10 cellular contexts compared by ENCODE assay signal in genomic region chr6:27604986-27605385, GRCh38.
DNase-seq lines count a peak whose midpoint lies in the region; ATAC-seq, FAIRE-seq and TF ChIP-seq lines count a peak whose summit lies in the region.
"Had no signal": no experiment of that assay in that cellular context is flagged by ENCODE, and none has a peak within 500 bp of the region (broad histone marks: within the 10 kb centered on the region; RNA-seq: fewer than 3 reads in every experiment).

No MANE protein-coding gene starts in this region.

- H3K27ac ChIP-seq in keratinocyte (ENCODE audit: control insufficient read depth, insufficient read depth, low read length) (peak overlapping the region; percentile 23), dorsolateral prefrontal cortex (no peak overlapping the region)

- POLR2A ChIA-PET in BJ (lab: Charles Lee), result no interaction called here

- intact Hi-C loops in dorsolateral prefrontal cortex (cut with DNase I), result no loop called here

- no peaks in the 10 kb centered on the region for H3K9me1 ChIP-seq in keratinocyte (ENCODE audit: control insufficient read depth, extremely low read depth, insufficient read depth, low read length)

- dilution Hi-C loops in keratinocyte (cut with MboI; ENCODE audit: extremely low pct_ligation_motif_present, low sequenced_read_pairs), result no loop called here

- H3K4me3 ChIP-seq in BJ (ENCODE audit: low read depth, low read length) (peak overlapping the region; percentile 35), keratinocyte (ENCODE audit: control insufficient read depth in 2 of 3, extremely low read depth in 1 of 3, insufficient read depth in 2 of 3, low read depth in 1 of 3, low read length in 3 of 3) (peak overlapping the region; percentile 47 to 96 (median 91)), dorsolateral prefrontal cortex (peak overlapping the region in 19 of 59 donors; percentile 3 to 48 (median 14))

- no peak overlapping the region for H3K27ac Mint-ChIP-seq in activated naive CD8-positive, alpha-beta T cell

- no peaks in the 10 kb centered on the region for H3K27me3 ChIP-seq in BJ (ENCODE audit: control insufficient read depth, insufficient read depth, low read length)
- no peaks in the 10 kb centered on the region for H3K27me3 ChIP-seq in keratinocyte (ENCODE audit: control insufficient read depth, extremely low read depth, insufficient read depth, low read length)
- H3K27me3 ChIP-seq in dorsolateral prefrontal cortex, result peaks cover 0 to 90% (median 64%) of the 10 kb centered on the region in 45 donors

- H3K9me3 Mint-ChIP-seq in activated naive CD8-positive, alpha-beta T cell (ENCODE audit: low read depth), result no peaks in the 10 kb centered on the region

- H3K9me3 ChIP-seq in keratinocyte (ENCODE audit: control insufficient read depth, low read depth, low read length), result no peaks in the 10 kb centered on the region

- H3K9ac ChIP-seq in keratinocyte (ENCODE audit: control insufficient read depth, extremely low read depth, insufficient read depth, low read length), result peak overlapping the region; percentile 71

- FAIRE-seq in keratinocyte (lab: Jason Lieb, UNC), result peak; percentile 32

- H3K4me2 ChIP-seq in keratinocyte (ENCODE audit: control insufficient read depth, extremely low read depth, insufficient read depth, low read depth, low read length), result peak overlapping the region; percentile 88

- CTCF ChIA-PET in BJ (lab: Yijun Ruan, JAX), result no interaction called here

- DNase-seq in BJ (ENCODE audit: low read depth) (no peak), HCEC 1CT (peak; percentile 61), keratinocyte (ENCODE audit: low read depth, low spot score) (no peak), dorsolateral prefrontal cortex (no peak), 8988T (no peak)
- DNase-seq: activated CD8-positive, alpha-beta memory T cell treated with anti-CD3 and anti-CD28 coated beads for 24 hours; NCI-H2107 had no signal

- peaks cover 23% of the 10 kb centered on the region for H3K4me1 Mint-ChIP-seq in activated naive CD8-positive, alpha-beta T cell (ENCODE audit: low read depth)

- H3K36me3 ChIP-seq in BJ (ENCODE audit: control insufficient read depth, insufficient read depth, low read length) (no peaks in the 10 kb centered on the region), keratinocyte (ENCODE audit: control insufficient read depth in 2 of 2, extremely low read depth in 1 of 2, insufficient read depth in 2 of 2, low read length in 2 of 2) (no peaks in the 10 kb centered on the region)

- peaks cover 46% of the 10 kb centered on the region for H3K27me3 Mint-ChIP-seq in activated naive CD8-positive, alpha-beta T cell

- peak overlapping the region; percentile 8 for H3K4me3 Mint-ChIP-seq in activated naive CD8-positive, alpha-beta T cell

- H3K79me2 ChIP-seq in keratinocyte (ENCODE audit: control insufficient read depth, insufficient read depth, low read length), result no peaks in the 10 kb centered on the region

- no peaks in the 10 kb centered on the region for H4K20me1 ChIP-seq in keratinocyte (ENCODE audit: control insufficient read depth, extremely low read depth, insufficient read depth, low read length)

- H2AFZ ChIP-seq in keratinocyte (ENCODE audit: control insufficient read depth, low read length), result peak overlapping the region; percentile 93

- TF ChIP-seq CTCF in BJ (IDR thresholded peaks at IDR 0.05; ENCODE audit: insufficient read depth, low read depth, low read length), result no peak
- TF ChIP-seq CTCF in keratinocyte (optimal IDR thresholded peaks at IDR 0.05 in 1 of 3, IDR thresholded peaks at IDR 0.05 in 1 of 3, conservative IDR thresholded peaks at IDR 0.05 in 1 of 3; ENCODE audit: extremely low read depth in 1 of 3, insufficient read depth in 2 of 3, low read length in 3 of 3), result no peak
- no peak for TF ChIP-seq CTCF in dorsolateral prefrontal cortex (IDR thresholded peaks at IDR 0.05 in 54 of 56, conservative IDR thresholded peaks at IDR 0.05 in 2 of 56; ENCODE audit: low read depth in 1 of 56, partially characterized antibody in 56 of 56)

- peaks cover 24% of the 10 kb centered on the region for H3K4me1 ChIP-seq in keratinocyte (ENCODE audit: control insufficient read depth, extremely low read depth, insufficient read depth, low read length)

- no peak for ATAC-seq in GM21737 (IDR thresholded peaks at IDR 0.05; ENCODE audit: unreplicated experiment)
- no peak for ATAC-seq in HG02840 (IDR thresholded peaks at IDR 0.05; ENCODE audit: low FRiP score, unreplicated experiment)

- no peaks in the 10 kb centered on the region for H3K36me3 Mint-ChIP-seq in activated naive CD8-positive, alpha-beta T cell
